ENCODE assay signal across 27 cellular contexts in the genomic region with DNA sequence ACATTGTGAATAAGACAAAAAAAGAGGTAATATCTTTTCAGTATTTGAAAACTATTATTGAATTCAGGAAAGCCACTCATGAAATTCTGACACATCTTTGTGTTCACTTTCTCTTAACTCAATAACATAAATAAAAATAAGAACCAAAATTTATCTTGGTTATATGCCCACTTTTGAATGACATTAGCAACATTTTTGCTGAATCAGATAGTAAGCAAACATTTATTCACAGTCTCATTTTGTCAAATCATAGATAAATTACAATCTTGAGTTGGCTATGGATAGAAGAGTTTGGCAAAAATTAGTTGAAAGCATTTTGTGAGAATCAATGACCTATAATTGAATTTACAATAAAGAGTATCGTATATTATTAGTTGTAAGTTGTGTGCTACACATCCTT.
"Had no signal": no experiment of that assay in that cellular context is flagged by ENCODE, and none has a peak within 500 bp of the region (broad histone marks: within the 10 kb centered on the region; RNA-seq: fewer than 3 reads in every experiment).

No MANE protein-coding gene starts in this region.

- H3K27me3 ChIP-seq: stomach, suprapubic skin, testis, thyroid gland, tibial artery, tibial nerve, transverse colon, upper lobe of left lung, upper lobe of right lung, uterus, vagina had no signal

- H3K36me3 ChIP-seq: stomach, suprapubic skin, thoracic aorta, thyroid gland, tibial nerve, transverse colon, upper lobe of left lung, upper lobe of right lung, uterus, vagina had no signal

- H3K9me3 ChIP-seq: testis, thyroid gland, upper lobe of right lung, vagina had no signal

- FAIRE-seq: urothelium cell line had no signal

- H3K4me1 ChIP-seq: stomach, suprapubic skin, testis, thyroid gland, tibial artery, tibial nerve, transverse colon, upper lobe of left lung, upper lobe of right lung, uterus, vagina had no signal

- DNase-seq: stimulated activated CD4-positive, alpha-beta T cell treated with anti-CD3 and anti-CD28 coated beads, Interleukin-2, amount 100 ng/mL, for 48 hours; stimulated activated CD4-positive, alpha-beta T cell treated with anti-CD3 and anti-CD28 coated beads, Interleukin-4, amount 100 ng/mL, for 1 hour; stimulated activated CD4-positive, alpha-beta T cell treated with anti-CD3 and anti-CD28 coated beads, Interleukin-4, amount 100 ng/mL, for 24 hours; stimulated activated CD4-positive, alpha-beta T cell treated with anti-CD3 and anti-CD28 coated beads, Interleukin-4, amount 100 ng/mL, for 4 hours; stimulated activated CD8-positive, alpha-beta memory T cell treated with anti-CD3 and anti-CD28 coated beads, Interleukin-4, amount 100 ng/mL, for 48 hours; stimulated activated naive B cell treated with anti-CD40 and anti-IgM and Interleukin-4, amounts not matched to agents 10 μg/mL and 1 μg/mL and 100 μg/mL, for 72 hours; stimulated activated naive CD4-positive, alpha-beta T cell; stimulated activated naive CD4-positive, alpha-beta T cell treated with Interleukin-2 at 50 U/mL for 16 hours; stimulated activated naive CD8-positive, alpha-beta T cell treated with anti-CD3 and anti-CD28 coated beads, Interleukin-15, amount 100 ng/mL, for 72 hours; stimulated activated naive CD8-positive, alpha-beta T cell treated with anti-CD3 and anti-CD28 coated beads, Interleukin-15, Interleukin-2, amounts not matched to agents 100 U/mL and 50 U/mL, for 24 hours; stomach; substantia nigra; testis; thyroid gland; tibial artery; transverse colon; trophoblast cell; upper lobe of left lung; upper lobe of right lung; uterus had no signal

- ATAC-seq: stimulated activated effector memory CD8-positive, alpha-beta T cell treated with anti-CD3 and anti-CD28 coated beads, Interleukin-12 subunit alpha, Interleukin-12 subunit beta, amount 100 ng/mL, for 72 hours; stimulated activated memory B cell treated with anti-CD40 and anti-IgM and Interleukin-4, amounts not matched to agents 10 μg/mL and 1 μg/mL and 100 μg/mL, for 72 hours; stimulated activated naive B cell treated with anti-CD40 and anti-IgM and Interleukin-4, amounts not matched to agents 10 μg/mL and 1 μg/mL and 100 μg/mL, for 72 hours; stimulated activated naive CD8-positive, alpha-beta T cell treated with anti-CD3 and anti-CD28 coated beads, Interleukin-15, amount 100 ng/mL, for 72 hours; stimulated activated naive CD8-positive, alpha-beta T cell treated with anti-CD3 and anti-CD28 coated beads, Interleukin-15, Interleukin-2, amounts not matched to agents 100 U/mL and 50 U/mL, for 24 hours; upper lobe of right lung had no signal

- H3K27ac ChIP-seq: stomach, suprapubic skin, testis, thoracic aorta, thyroid gland, tibial artery, tibial nerve, transverse colon, upper lobe of left lung, upper lobe of right lung, uterus, vagina had no signal

- H3K4me3 ChIP-seq: stomach, suprapubic skin, testis, thoracic aorta, thyroid gland, tibial artery, tibial nerve, transverse colon, upper lobe of left lung, upper lobe of right lung, uterus, vagina had no signal
